In the genomic region with DNA sequence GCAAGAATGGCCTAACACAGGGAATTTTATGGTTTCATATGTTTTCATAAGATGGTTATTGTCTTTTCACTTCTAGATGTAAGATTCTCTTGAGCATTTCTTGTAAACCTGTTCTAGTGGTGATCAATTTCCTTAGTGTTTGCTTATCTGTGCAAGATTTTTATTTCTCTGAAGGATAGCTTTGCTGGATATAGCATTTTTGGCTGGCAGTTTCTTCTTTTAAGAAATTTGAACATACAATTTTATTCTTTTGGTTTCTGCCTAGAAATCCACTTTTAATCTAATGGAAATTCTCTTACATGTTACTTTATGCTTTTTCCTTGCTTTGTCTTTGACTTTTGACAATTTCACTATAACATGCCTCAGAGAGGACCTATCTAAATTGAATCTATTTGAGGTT, we compare ENCODE assay signal across 3 cellular contexts.
"Had no signal": no experiment of that assay in that cellular context is flagged by ENCODE, and none has a peak within 500 bp of the region (broad histone marks: within the 10 kb centered on the region; RNA-seq: fewer than 3 reads in every experiment).

No MANE protein-coding gene starts in this region.

- DNase-seq: GDM1, GF-D8 had no signal

- H3K4me3 ChIP-seq: GM12878 had no signal
